Comparison of ENCODE assay signal across 12 cellular contexts in genomic region chr9:10232352-10232930, GRCh38.
DNase-seq lines count a peak whose midpoint lies in the region; ATAC-seq and TF ChIP-seq lines count a peak whose summit lies in the region.
"Had no signal": no experiment of that assay in that cellular context is flagged by ENCODE, and none has a peak within 500 bp of the region (broad histone marks: within the 10 kb centered on the region; RNA-seq: fewer than 3 reads in every experiment).

No MANE protein-coding gene starts in this region.

- DNase-seq in DMS 273 (lab: John Stamatoyannopoulos, UW; ENCODE audit: unreplicated experiment) (peak; percentile 58), DMS 273 treated with DMSO at 0.1 percent for 48 hours (lab: John Stamatoyannopoulos, UW) (no peak), RWPE2 (ENCODE audit: low spot score) (no peak), fibroblast of villous mesenchyme (ENCODE audit: low read depth) (peak; percentile 13), retinal pigment epithelial cell (ENCODE audit: low read depth) (no peak), NCI-H774 (lab: John Stamatoyannopoulos, UW) (no peak)
- DNase-seq in activated CD4-positive, CD25-positive, alpha-beta regulatory T cell treated with anti-CD3 and anti-CD28 coated beads, Interleukin-2, amount 50 U/mL, for 72 hours: no peak
- DNase-seq: DND-41; naive thymus-derived CD4-positive, alpha-beta T cell; NCI-H187; WERI-Rb-1 had no signal

- no peaks in the 10 kb centered on the region for H3K4me1 ChIP-seq in RWPE2 (ENCODE audit: insufficient read depth, poor library complexity, severe bottlenecking)
- no peaks in the 10 kb centered on the region for H3K4me1 ChIP-seq in gastroesophageal sphincter

- 25 to 36% methylated on average over 3 of the region's 3 CpGs for WGBS in gastroesophageal sphincter (ENCODE audit: low coverage in 1 of 2), 2 donors

- TF ChIP-seq CTCF in RWPE2 (IDR thresholded peaks at IDR 0.05; ENCODE audit: poor library complexity, severe bottlenecking) (peak; percentile 60), fibroblast of villous mesenchyme (IDR thresholded peaks at IDR 0.05; ENCODE audit: insufficient read depth, low read depth, low read length) (peak; percentile 27), retinal pigment epithelial cell (conservative IDR thresholded peaks at IDR 0.05; ENCODE audit: low read depth, low read length) (peak; percentile 42), gastroesophageal sphincter (IDR thresholded peaks at IDR 0.05) (no peak)

- H3K27ac ChIP-seq in RWPE2 (ENCODE audit: poor library complexity, severe bottlenecking): no peak overlapping the region
- no peak overlapping the region for H3K27ac ChIP-seq in gastroesophageal sphincter
- H3K27ac ChIP-seq: WERI-Rb-1 had no signal

- H3K36me3 ChIP-seq in RWPE2 (ENCODE audit: low read depth): no peaks in the 10 kb centered on the region
- H3K36me3 ChIP-seq in gastroesophageal sphincter: no peaks in the 10 kb centered on the region
- H3K36me3 ChIP-seq: WERI-Rb-1 had no signal

- no peak for TF ChIP-seq EP300 in gastroesophageal sphincter (IDR thresholded peaks at IDR 0.05)

- H3K27me3 ChIP-seq in RWPE2 (ENCODE audit: insufficient read depth, poor library complexity, severe bottlenecking) (no peaks in the 10 kb centered on the region), gastroesophageal sphincter (no peaks in the 10 kb centered on the region)

- ATAC-seq in RWPE2 (ENCODE audit: low read depth): no peak
- no peak for ATAC-seq in gastroesophageal sphincter
- ATAC-seq: naive thymus-derived CD4-positive, alpha-beta T cell had no signal

- H3K4me3 ChIP-seq in RWPE2 (ENCODE audit: severe bottlenecking) (no peak overlapping the region), fibroblast of villous mesenchyme (ENCODE audit: low read depth, low read length) (no peak overlapping the region), retinal pigment epithelial cell (ENCODE audit: low read length) (no peak overlapping the region), gastroesophageal sphincter (no peak overlapping the region)

- TF ChIP-seq POLR2A in gastroesophageal sphincter (IDR thresholded peaks at IDR 0.05): no peak

- H3K9me3 ChIP-seq in RWPE2 (ENCODE audit: severe bottlenecking) (no peaks in the 10 kb centered on the region), gastroesophageal sphincter (no peaks in the 10 kb centered on the region)

Comparison
In these comparisons a context has a peak if more than half of its experiments do, and no peak if none do; other contexts are left out.
1. DNase-seq: peak in DMS 273 (single experiment) and fibroblast of villous mesenchyme (single experiment); none in DMS 273 treated with DMSO at 0.1 percent for 48 hours (single experiment), RWPE2 (single experiment), retinal pigment epithelial cell (single experiment), activated CD4-positive, CD25-positive, alpha-beta regulatory T cell treated with anti-CD3 and anti-CD28 coated beads, Interleukin-2, amount 50 U/mL, for 72 hours (single experiment) and NCI-H774 (single experiment).
2. CTCF ChIP-seq: peak in RWPE2 (single experiment), fibroblast of villous mesenchyme (single experiment) and retinal pigment epithelial cell (single experiment); none in gastroesophageal sphincter (0 of 4).